In the genomic region with DNA sequence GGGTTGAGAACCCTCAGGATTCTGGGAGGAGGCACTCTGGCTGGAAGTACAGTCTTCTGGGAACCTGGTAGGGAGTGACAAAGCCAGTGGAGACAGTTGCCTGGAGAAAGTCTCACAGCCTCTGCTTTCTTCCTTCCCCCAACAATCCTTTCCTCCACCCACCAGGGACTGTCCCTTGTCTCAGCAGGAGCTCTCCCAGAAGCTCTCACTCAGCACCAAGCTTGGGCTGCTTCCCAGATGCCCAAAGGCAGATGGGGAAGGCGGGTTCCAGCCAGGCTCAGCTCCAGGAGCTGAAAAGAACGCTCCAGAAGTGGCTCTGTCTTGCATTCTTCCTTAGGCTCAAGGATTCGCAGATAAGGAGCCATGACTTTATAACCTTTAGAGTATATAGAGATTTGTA, we compare ENCODE assay signal across 18 cellular contexts.
"Had no signal": no experiment of that assay in that cellular context is flagged by ENCODE, and none has a peak within 500 bp of the region (broad histone marks: within the 10 kb centered on the region; RNA-seq: fewer than 3 reads in every experiment).

No MANE protein-coding gene starts in this region.

- H3K27me3 ChIP-seq: ascending aorta, breast epithelium, neutrophil, right atrium auricular region, testis, upper lobe of right lung had no signal

- DNase-seq: activated CD4-positive, CD25-positive, alpha-beta regulatory T cell treated with anti-CD3 and anti-CD28 coated beads, Interleukin-2, amount 50 U/mL, for 72 hours; activated naive CD4-positive, alpha-beta T cell treated with anti-CD3 and anti-CD28 coated beads for 36 hours; activated naive CD8-positive, alpha-beta T cell treated with anti-CD3 and anti-CD28 coated beads, Interleukin-2, amount 50 U/mL, for 24 hours; dermis blood vessel endothelial cell; mucosa of descending colon; naive thymus-derived CD8-positive, alpha-beta T cell; stimulated activated CD4-positive, alpha-beta T cell treated with anti-CD3 and anti-CD28 coated beads, Interleukin-4, amount 100 ng/mL, for 4 hours; stimulated activated CD8-positive, alpha-beta memory T cell treated with anti-CD3 and anti-CD28 coated beads, Interleukin-4, amount 100 ng/mL, for 48 hours; stimulated activated naive CD8-positive, alpha-beta T cell treated with anti-CD3 and anti-CD28 coated beads, Interleukin-15, Interleukin-2, amounts not matched to agents 100 U/mL and 50 U/mL, for 24 hours; T-helper 1 cell; T1000; testis; upper lobe of right lung had no signal

- H3K36me3 ChIP-seq: ascending aorta, breast epithelium, neutrophil, right atrium auricular region, upper lobe of right lung had no signal

- ATAC-seq: activated naive CD8-positive, alpha-beta T cell treated with anti-CD3 and anti-CD28 coated beads, Interleukin-2, amount 50 U/mL, for 24 hours; mucosa of descending colon; naive thymus-derived CD8-positive, alpha-beta T cell; stimulated activated naive CD8-positive, alpha-beta T cell treated with anti-CD3 and anti-CD28 coated beads, Interleukin-15, Interleukin-2, amounts not matched to agents 100 U/mL and 50 U/mL, for 24 hours; upper lobe of right lung had no signal

- H3K4me1 ChIP-seq: ascending aorta, breast epithelium, right atrium auricular region, testis, upper lobe of right lung had no signal

- H3K27ac ChIP-seq: ascending aorta, breast epithelium, neutrophil, right atrium auricular region, testis, upper lobe of right lung had no signal

- H3K9me3 ChIP-seq: ascending aorta, breast epithelium, mucosa of descending colon, neutrophil, right atrium auricular region, testis, upper lobe of right lung had no signal

- H3K4me3 ChIP-seq: ascending aorta, breast epithelium, mucosa of descending colon, right atrium auricular region, skin epidermis, testis, upper lobe of right lung had no signal
